ENCODE assay signal across 7 cellular contexts in the genomic region with DNA sequence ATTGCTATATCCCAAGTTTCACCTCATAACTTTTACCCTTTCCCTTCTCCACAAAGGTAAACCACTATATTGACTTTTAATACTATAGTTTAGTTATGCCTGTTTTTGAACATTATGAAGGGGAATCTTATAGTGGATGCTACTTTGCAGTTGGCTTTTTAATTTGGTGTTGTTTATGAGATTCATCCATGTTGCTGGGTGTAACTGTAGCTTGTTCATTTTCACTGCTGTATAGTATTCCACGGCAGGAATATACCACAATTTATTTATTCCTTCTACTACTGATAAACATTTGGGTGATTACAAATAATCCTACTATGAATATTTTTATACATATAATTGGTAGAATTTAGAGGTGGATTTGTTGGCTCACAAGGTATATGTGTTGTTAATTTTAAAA.
"Had no signal": no experiment of that assay in that cellular context is flagged by ENCODE, and none has a peak within 500 bp of the region (broad histone marks: within the 10 kb centered on the region; RNA-seq: fewer than 3 reads in every experiment).

No MANE protein-coding gene starts in this region.

- FAIRE-seq: G401.6, GM12878, GM12891, GM18507, GM19239 had no signal

- DNase-seq: GDM1, GF-D8 had no signal

- ATAC-seq: GM12878 had no signal

- H3K4me3 ChIP-seq: GM12878 had no signal
